Comparison of ENCODE assay signal across 8 cellular contexts in the genomic region with DNA sequence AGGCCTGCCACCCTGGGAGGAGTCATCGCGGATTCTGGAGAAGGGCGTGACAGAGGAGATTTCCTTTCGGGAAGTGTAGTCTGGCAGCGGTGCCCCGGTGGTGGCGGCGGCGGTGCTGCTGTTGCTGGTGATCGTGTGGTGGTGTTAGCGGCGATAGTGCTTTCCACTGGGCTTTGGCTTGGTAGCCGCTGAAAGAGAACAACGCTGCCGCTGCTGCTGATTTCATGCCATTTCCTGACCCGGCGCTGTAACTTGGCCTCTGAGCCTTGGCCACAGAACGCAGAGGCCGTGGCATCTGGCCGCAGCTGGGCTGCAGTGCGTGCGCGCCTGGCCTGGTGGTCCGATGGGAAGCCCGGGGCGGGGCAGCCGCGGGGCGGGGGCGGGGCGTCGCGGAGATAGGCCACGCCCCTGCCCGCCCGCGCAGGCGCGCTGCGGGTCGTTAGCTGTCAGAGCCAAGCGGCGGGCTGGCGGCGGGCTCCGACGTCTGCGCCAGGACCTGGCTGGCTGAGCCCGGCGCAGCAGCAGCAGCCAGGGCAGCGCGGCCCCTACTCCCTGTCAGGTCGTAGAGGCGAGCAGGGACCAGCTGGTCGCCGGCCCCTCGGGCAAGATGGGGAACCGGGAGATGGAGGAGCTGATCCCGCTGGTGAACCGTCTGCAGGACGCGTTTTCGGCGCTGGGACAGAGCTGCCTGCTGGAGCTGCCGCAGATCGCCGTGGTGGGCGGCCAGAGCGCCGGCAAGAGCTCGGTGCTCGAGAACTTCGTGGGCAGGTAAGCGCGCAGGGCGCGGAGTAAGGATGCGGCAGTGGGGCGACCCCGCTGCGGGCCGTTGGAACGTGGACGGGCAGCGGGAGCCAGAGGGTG. TPM values are rescaled to one million over a fixed set of nuclear protein-coding genes. Genes with fewer than 3 reads are reported as not detected.
DNase-seq lines count a peak whose midpoint lies in the region; ATAC-seq lines count a peak whose summit lies in the region.

A gene (plus strand): TSS at position 449 of the 861 bp plus-strand sequence. CDS start 159 bp downstream, at position 608.

- H3K4me3 ChIP-seq in BLaER1 treated with 17β-estradiol and CSF1 and Interleukin-3, amounts not matched to agents 10 nM and 100 nM: peak within 1 kb of the TSS; percentile 52 to 71 (median 60)
- H3K4me3 ChIP-seq in mucosa of stomach (ENCODE audit: low read length): peak within 1 kb of the TSS; percentile 61

- H3K27me3 ChIP-seq in BLaER1 treated with 17β-estradiol and CSF1 and Interleukin-3, amounts not matched to agents 10 nM and 100 nM: peaks cover 12 to 33% (median 23%) of the 10 kb centered on the region in 11 experiments
- H3K27me3 ChIP-seq in mucosa of stomach (ENCODE audit: control insufficient read depth, insufficient read depth, low read length): peaks cover 7% of the 10 kb centered on the region

- peaks cover 0 to 12% (median 9%) of the 10 kb centered on the region in 10 experiments; a peak in 11 of 20 replicates for H3K4me1 ChIP-seq in BLaER1 treated with 17β-estradiol and CSF1 and Interleukin-3, amounts not matched to agents 10 nM and 100 nM
- H3K4me1 ChIP-seq in mucosa of stomach (ENCODE audit: control insufficient read depth, insufficient read depth, low read length): no peaks in the 10 kb centered on the region

- no peaks in the 10 kb centered on the region for H3K36me3 ChIP-seq in BLaER1 treated with 17β-estradiol and CSF1 and Interleukin-3, amounts not matched to agents 10 nM and 100 nM
- H3K36me3 ChIP-seq in mucosa of stomach (ENCODE audit: control insufficient read depth, insufficient read depth, low read length): no peaks in the 10 kb centered on the region

- H4K20me1 ChIP-seq in BLaER1 treated with 17β-estradiol and CSF1 and Interleukin-3, amounts not matched to agents 10 nM and 100 nM: no peaks in the 10 kb centered on the region

- H3K9ac ChIP-seq in BLaER1 treated with 17β-estradiol and CSF1 and Interleukin-3, amounts not matched to agents 10 nM and 100 nM: peak within 1 kb of the TSS in 10 of 11 experiments; percentile 18 to 60 (median 45); a peak in 12 of 22 replicates
- H3K9ac ChIP-seq in mucosa of stomach (ENCODE audit: low read length): peak within 1 kb of the TSS; percentile 60

- H3K9me3 Mint-ChIP-seq in activated T-cell treated with anti-CD3 and anti-CD28 coated beads, Interleukin-2, amount 50 U/mL, for 4 hours: no peaks in the 10 kb centered on the region

- H3K36me3 Mint-ChIP-seq in activated T-cell treated with anti-CD3 and anti-CD28 coated beads, Interleukin-2, amount 50 U/mL, for 4 hours (ENCODE audit: insufficient read depth): no peaks in the 10 kb centered on the region

- H3K9me3 ChIP-seq in BLaER1 treated with 17β-estradiol and CSF1 and Interleukin-3, amounts not matched to agents 10 nM and 100 nM (replicated peaks in 1 of 11): peaks cover 7 to 16% (median 12%) of the 10 kb centered on the region in 11 experiments; a peak in 17 of 22 replicates
- no peaks in the 10 kb centered on the region for H3K9me3 ChIP-seq in mucosa of stomach (ENCODE audit: control insufficient read depth, low read length)

- peak within 1 kb of the TSS; percentile 78 for H3K4me3 Mint-ChIP-seq in activated T-cell treated with anti-CD3 and anti-CD28 coated beads, Interleukin-2, amount 50 U/mL, for 4 hours

- H3K27ac ChIP-seq in BLaER1 treated with 17β-estradiol and CSF1 and Interleukin-3, amounts not matched to agents 10 nM and 100 nM: no peak within 1 kb of the TSS

- peak; percentile 53 for DNase-seq in NOMO-1 treated with DMSO at 0.1 percent for 48 hours (lab: John Stamatoyannopoulos, UW; ENCODE audit: unreplicated experiment)
- DNase-seq in activated T-cell treated with anti-CD3 and anti-CD28 coated beads, Interleukin-2, amount 50 U/mL, for 4 hours: peak; percentile 70
- peak; percentile 62 for DNase-seq in stimulated activated CD8-positive, alpha-beta memory T cell treated with anti-CD3 and anti-CD28 coated beads, Interleukin-4, amount 100 ng/mL, for 24 hours (ENCODE audit: low read depth)

- peak; percentile 85 for ATAC-seq in GM19372 (IDR thresholded peaks at IDR 0.05; ENCODE audit: low read depth, unreplicated experiment)
- ATAC-seq in HG03469 (IDR thresholded peaks at IDR 0.05; ENCODE audit: unreplicated experiment): peak; percentile 73
- peak; percentile 96 to 97 for ATAC-seq in activated T-cell treated with anti-CD3 and anti-CD28 coated beads, Interleukin-2, amount 50 U/mL, for 4 hours
- ATAC-seq in esophagus mucosa: peak; percentile 96

- peaks cover 14% of the 10 kb centered on the region for H3K4me1 Mint-ChIP-seq in activated T-cell treated with anti-CD3 and anti-CD28 coated beads, Interleukin-2, amount 50 U/mL, for 4 hours (ENCODE audit: low read depth)

- peak within 1 kb of the TSS; percentile 75 to 91 (median 85) for H3K4me2 ChIP-seq in BLaER1 treated with 17β-estradiol and CSF1 and Interleukin-3, amounts not matched to agents 10 nM and 100 nM

- H3K27me3 Mint-ChIP-seq in activated T-cell treated with anti-CD3 and anti-CD28 coated beads, Interleukin-2, amount 50 U/mL, for 4 hours (ENCODE audit: low read depth): peaks cover 19% of the 10 kb centered on the region

RNA-seq across cellular contexts. Expression of the gene that starts here (rescaled TPM):
- total RNA-seq in activated T-cell treated with anti-CD3 and anti-CD28 coated beads, Interleukin-2, amount 50 U/mL, for 4 hours: under 1 TPM; 0.35 to 0.58 (median 0.38) TPM
- 1.6 TPM for total RNA-seq in esophagus mucosa

Comparison
In these comparisons a context has a peak if more than half of its experiments do, and no peak if none do; other contexts are left out.
1. Peak in DNase-seq and ATAC-seq in activated T-cell treated with anti-CD3 and anti-CD28 coated beads, Interleukin-2, amount 50 U/mL, for 4 hours; RNA of the gene not detected or under 1 TPM.